Comparison of ENCODE assay signal across 1 cellular context in genomic region chr4:8594097-8595038, GRCh38.
TF ChIP-seq lines count a peak whose summit lies in the region.

No MANE protein-coding gene starts in this region.

TF ChIP-seq in H1, 55 proteins besides CTCF, POLR2A, EP300 and RAD21 (continued from another document):
- TF ChIP-seq MAX (IDR thresholded peaks at IDR 0.05) = peak; percentile 27; the same call in 1 of the 2 replicates
- TF ChIP-seq KDM1A (IDR thresholded peaks at IDR 0.05; ENCODE audit: borderline replicate concordance, low read length) = peak; percentile 95
- TF ChIP-seq TEAD4 (IDR thresholded peaks at IDR 0.05; ENCODE audit: low read depth, low read length) = peak; percentile 39; the same call in 1 of the 2 replicates
